Comparison of ENCODE assay signal across 1 cellular context in the genomic region with DNA sequence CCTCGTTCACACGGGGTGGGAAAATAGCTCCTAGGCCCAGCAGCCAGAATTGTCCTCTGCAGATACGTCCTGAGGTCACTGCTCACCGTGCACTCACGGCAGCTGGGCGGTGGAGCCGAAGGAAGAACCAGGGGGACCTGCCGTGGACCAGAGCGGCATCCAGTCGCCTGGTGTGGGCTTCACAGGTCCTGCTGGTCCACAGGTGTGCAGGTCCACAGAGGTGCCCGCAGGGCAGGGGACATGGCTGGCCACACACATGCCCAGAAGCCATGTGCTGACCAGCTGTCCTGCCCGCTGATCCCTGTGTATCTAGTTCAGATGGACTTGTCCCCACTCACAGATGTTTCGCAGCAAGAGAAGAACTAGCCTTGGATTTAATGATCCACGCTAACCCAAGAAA.
TF ChIP-seq lines count a peak whose summit lies in the region.

No MANE protein-coding gene starts in this region.

TF ChIP-seq in HepG2, 621 proteins besides CTCF, POLR2A, EP300 and RAD21:
- TF ChIP-seq KDM2A (CRISPR knock-in tag; IDR thresholded peaks at IDR 0.05; ENCODE audit: borderline replicate concordance, low read depth) (no peak; the same call in 1 of the 2 replicates), ZFAT (CRISPR knock-in tag; conservative IDR thresholded peaks at IDR 0.05) (no peak), NFKB2 (CRISPR knock-in tag; IDR thresholded peaks at IDR 0.05; ENCODE audit: borderline replicate concordance) (no peak), RBFOX2 (IDR thresholded peaks at IDR 0.05; ENCODE audit: low read depth, low read length) (peak; percentile 48; the same call in 1 of the 2 replicates), MBNL3 (CRISPR knock-in tag; conservative IDR thresholded peaks at IDR 0.05) (no peak), MEF2D (CRISPR knock-in tag; IDR thresholded peaks at IDR 0.05) (no peak), NFYC (CRISPR knock-in tag; IDR thresholded peaks at IDR 0.05) (no peak), HDAC2 (CRISPR knock-in tag; IDR thresholded peaks at IDR 0.05) (no peak)
- TF ChIP-seq, protein P1, sequence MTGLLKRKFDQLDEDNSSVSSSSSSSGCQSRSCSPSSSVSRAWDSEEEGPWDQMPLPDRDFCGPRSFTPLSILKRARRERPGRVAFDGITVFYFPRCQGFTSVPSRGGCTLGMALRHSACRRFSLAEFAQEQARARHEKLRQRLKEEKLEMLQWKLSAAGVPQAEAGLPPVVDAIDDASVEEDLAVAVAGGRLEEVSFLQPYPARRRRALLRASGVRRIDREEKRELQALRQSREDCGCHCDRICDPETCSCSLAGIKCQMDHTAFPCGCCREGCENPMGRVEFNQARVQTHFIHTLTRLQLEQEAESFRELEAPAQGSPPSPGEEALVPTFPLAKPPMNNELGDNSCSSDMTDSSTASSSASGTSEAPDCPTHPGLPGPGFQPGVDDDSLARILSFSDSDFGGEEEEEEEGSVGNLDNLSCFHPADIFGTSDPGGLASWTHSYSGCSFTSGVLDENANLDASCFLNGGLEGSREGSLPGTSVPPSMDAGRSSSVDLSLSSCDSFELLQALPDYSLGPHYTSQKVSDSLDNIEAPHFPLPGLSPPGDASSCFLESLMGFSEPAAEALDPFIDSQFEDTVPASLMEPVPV (CRISPR knock-in tag; IDR thresholded peaks at IDR 0.05) = no peak
- TF ChIP-seq, protein P2, sequence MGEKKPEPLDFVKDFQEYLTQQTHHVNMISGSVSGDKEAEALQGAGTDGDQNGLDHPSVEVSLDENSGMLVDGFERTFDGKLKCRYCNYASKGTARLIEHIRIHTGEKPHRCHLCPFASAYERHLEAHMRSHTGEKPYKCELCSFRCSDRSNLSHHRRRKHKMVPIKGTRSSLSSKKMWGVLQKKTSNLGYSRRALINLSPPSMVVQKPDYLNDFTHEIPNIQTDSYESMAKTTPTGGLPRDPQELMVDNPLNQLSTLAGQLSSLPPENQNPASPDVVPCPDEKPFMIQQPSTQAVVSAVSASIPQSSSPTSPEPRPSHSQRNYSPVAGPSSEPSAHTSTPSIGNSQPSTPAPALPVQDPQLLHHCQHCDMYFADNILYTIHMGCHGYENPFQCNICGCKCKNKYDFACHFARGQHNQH (CRISPR knock-in tag; IDR thresholded peaks at IDR 0.05) = no peak
- TF ChIP-seq, protein P3, sequence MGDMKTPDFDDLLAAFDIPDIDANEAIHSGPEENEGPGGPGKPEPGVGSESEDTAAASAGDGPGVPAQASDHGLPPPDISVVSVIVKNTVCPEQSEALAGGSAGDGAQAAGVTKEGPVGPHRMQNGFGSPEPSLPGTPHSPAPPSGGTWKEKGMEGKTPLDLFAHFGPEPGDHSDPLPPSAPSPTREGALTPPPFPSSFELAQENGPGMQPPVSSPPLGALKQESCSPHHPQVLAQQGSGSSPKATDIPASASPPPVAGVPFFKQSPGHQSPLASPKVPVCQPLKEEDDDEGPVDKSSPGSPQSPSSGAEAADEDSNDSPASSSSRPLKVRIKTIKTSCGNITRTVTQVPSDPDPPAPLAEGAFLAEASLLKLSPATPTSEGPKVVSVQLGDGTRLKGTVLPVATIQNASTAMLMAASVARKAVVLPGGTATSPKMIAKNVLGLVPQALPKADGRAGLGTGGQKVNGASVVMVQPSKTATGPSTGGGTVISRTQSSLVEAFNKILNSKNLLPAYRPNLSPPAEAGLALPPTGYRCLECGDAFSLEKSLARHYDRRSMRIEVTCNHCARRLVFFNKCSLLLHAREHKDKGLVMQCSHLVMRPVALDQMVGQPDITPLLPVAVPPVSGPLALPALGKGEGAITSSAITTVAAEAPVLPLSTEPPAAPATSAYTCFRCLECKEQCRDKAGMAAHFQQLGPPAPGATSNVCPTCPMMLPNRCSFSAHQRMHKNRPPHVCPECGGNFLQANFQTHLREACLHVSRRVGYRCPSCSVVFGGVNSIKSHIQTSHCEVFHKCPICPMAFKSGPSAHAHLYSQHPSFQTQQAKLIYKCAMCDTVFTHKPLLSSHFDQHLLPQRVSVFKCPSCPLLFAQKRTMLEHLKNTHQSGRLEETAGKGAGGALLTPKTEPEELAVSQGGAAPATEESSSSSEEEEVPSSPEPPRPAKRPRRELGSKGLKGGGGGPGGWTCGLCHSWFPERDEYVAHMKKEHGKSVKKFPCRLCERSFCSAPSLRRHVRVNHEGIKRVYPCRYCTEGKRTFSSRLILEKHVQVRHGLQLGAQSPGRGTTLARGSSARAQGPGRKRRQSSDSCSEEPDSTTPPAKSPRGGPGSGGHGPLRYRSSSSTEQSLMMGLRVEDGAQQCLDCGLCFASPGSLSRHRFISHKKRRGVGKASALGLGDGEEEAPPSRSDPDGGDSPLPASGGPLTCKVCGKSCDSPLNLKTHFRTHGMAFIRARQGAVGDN (CRISPR knock-in tag; IDR thresholded peaks at IDR 0.05) = 0 out of 2 replicates have a peak, but pooled peaks have one; percentile 10
